Comparison of ENCODE assay signal across 15 cellular contexts in the genomic region with DNA sequence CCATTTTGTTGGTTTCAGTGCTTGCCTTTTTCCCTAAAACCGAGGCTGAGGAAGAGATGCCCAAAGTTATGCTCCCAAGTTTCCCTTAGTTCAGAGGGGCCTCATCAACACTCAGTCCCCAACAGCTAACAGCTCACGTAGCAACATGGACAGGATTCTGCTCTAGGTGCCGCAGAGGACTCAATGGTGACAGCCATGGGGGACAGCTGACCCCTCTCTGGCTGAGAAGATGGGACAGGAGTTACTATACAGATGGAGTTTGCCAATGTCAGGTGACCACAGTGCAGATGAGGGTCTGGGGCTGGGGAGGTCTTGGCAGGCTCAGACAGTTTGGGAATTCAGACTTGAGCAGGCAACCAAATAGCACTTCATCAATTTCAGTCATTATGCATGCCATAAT.
DNase-seq lines count a peak whose midpoint lies in the region; ATAC-seq and TF ChIP-seq lines count a peak whose summit lies in the region.
"Had no signal": no experiment of that assay in that cellular context is flagged by ENCODE, and none has a peak within 500 bp of the region (broad histone marks: within the 10 kb centered on the region; RNA-seq: fewer than 3 reads in every experiment).

No MANE protein-coding gene starts in this region.

- H3K36me3 ChIP-seq in A673 (ENCODE audit: insufficient read depth, low read length, poor library complexity, severe bottlenecking): no peaks in the 10 kb centered on the region
- H3K36me3 ChIP-seq: BLaER1 had no signal

- POLR2A ChIA-PET in A673 (lab: Charles Lee; ENCODE audit: low non-redundant PET): interaction anchor here (0.6 kb wide), 1 partner anchor 969 kb away, joined by 3 read pairs; no protein-coding TSS in a partner anchor

- no peak for TF ChIP-seq CTCF in A673 (conservative IDR thresholded peaks at IDR 0.05; ENCODE audit: low read depth, low read length)

- no peak overlapping the region for H3K4me3 ChIP-seq in A673 (ENCODE audit: low read depth, low read length, poor library complexity, severe bottlenecking)
- H3K4me3 ChIP-seq: BLaER1 had no signal

- H3K27me3 ChIP-seq in A673 (replicated peaks; ENCODE audit: insufficient read depth, low read depth, low read length, poor library complexity): peaks cover 63% of the 10 kb centered on the region
- H3K27me3 ChIP-seq: BLaER1 had no signal

- H3K27ac ChIP-seq in A673 (ENCODE audit: low read depth, low read length, poor library complexity, severe bottlenecking): no peak overlapping the region
- H3K27ac ChIP-seq: 22Rv1, BLaER1 had no signal

- intact Hi-C loops in A673 (cut with micrococcal nuclease; ENCODE audit: unreplicated experiment): no loop called here

- H3K36me3 Mint-ChIP-seq in activated CD8-positive, alpha-beta memory T cell treated with anti-CD3 and anti-CD28 coated beads, Interleukin-2, amount 10 ng/mL, durations not matched to agents 7 days and 5 days: no peaks in the 10 kb centered on the region
- H3K36me3 Mint-ChIP-seq: CD8-positive, alpha-beta memory T cell had no signal

- no peaks in the 10 kb centered on the region for H3K9me3 Mint-ChIP-seq in activated CD8-positive, alpha-beta memory T cell treated with anti-CD3 and anti-CD28 coated beads, Interleukin-2, amount 10 ng/mL, durations not matched to agents 7 days and 5 days (ENCODE audit: low read depth)
- H3K9me3 Mint-ChIP-seq: CD8-positive, alpha-beta memory T cell had no signal

- CTCF ChIA-PET in activated CD8-positive, alpha-beta memory T cell treated with anti-CD3 and anti-CD28 coated beads, Interleukin-2, amount 10 ng/mL, durations not matched to agents 7 days and 5 days (lab: Charles Lee): no interaction called here
- CTCF ChIA-PET in A673 (lab: Charles Lee): no interaction called here

- peak; percentile 19 for DNase-seq in activated CD4-positive, CD25-positive, alpha-beta regulatory T cell treated with anti-CD3 and anti-CD28 coated beads, Interleukin-2, amount 50 U/mL, for 72 hours
- DNase-seq in activated CD8-positive, alpha-beta memory T cell treated with anti-CD3 and anti-CD28 coated beads, Interleukin-2, amount 10 ng/mL, durations not matched to agents 7 days and 5 days: peak; percentile 23
- peak; percentile 12 for DNase-seq in islet precursor cell
- DNase-seq in stimulated activated CD8-positive, alpha-beta memory T cell treated with anti-CD3 and anti-CD28 coated beads, Interleukin-4, amount 100 ng/mL, for 48 hours: peak; percentile 3
- DNase-seq in A673 (ENCODE audit: low spot score): no peak
- DNase-seq in retina: no peak
- DNase-seq in activated effector memory CD4-positive, alpha-beta T cell treated with anti-CD3 and anti-CD28 coated beads, Interleukin-2, amount 50 U/mL, for 16 hours: no peak
- DNase-seq: AML-193; CD8-positive, alpha-beta memory T cell; GF-D8 had no signal

- peaks cover 41% of the 10 kb centered on the region for H3K27me3 Mint-ChIP-seq in activated CD8-positive, alpha-beta memory T cell treated with anti-CD3 and anti-CD28 coated beads, Interleukin-2, amount 10 ng/mL, durations not matched to agents 7 days and 5 days

- BruUV-seq in A673 (replicated peaks; lab: Mats Ljungman, UMichigan): no TSS peak

- H3K9me3 ChIP-seq in A673 (ENCODE audit: low read depth, low read length, poor library complexity, severe bottlenecking): no peaks in the 10 kb centered on the region

- ATAC-seq in activated CD4-positive, CD25-positive, alpha-beta regulatory T cell treated with anti-CD3 and anti-CD28 coated beads, Interleukin-2, amount 50 U/mL, for 24 hours: no peak
- ATAC-seq in activated CD8-positive, alpha-beta memory T cell treated with anti-CD3 and anti-CD28 coated beads, Interleukin-2, amount 10 ng/mL, durations not matched to agents 7 days and 5 days: no peak
- ATAC-seq: HepG2 had no signal

- H3K27ac Mint-ChIP-seq in activated CD8-positive, alpha-beta memory T cell treated with anti-CD3 and anti-CD28 coated beads, Interleukin-2, amount 10 ng/mL, durations not matched to agents 7 days and 5 days: no peak overlapping the region
- H3K27ac Mint-ChIP-seq: CD8-positive, alpha-beta memory T cell had no signal

- H3K4me3 Mint-ChIP-seq in activated CD8-positive, alpha-beta memory T cell treated with anti-CD3 and anti-CD28 coated beads, Interleukin-2, amount 10 ng/mL, durations not matched to agents 7 days and 5 days: no peak overlapping the region
- H3K4me3 Mint-ChIP-seq: CD8-positive, alpha-beta memory T cell had no signal

- no peaks in the 10 kb centered on the region for H3K4me1 Mint-ChIP-seq in activated CD8-positive, alpha-beta memory T cell treated with anti-CD3 and anti-CD28 coated beads, Interleukin-2, amount 10 ng/mL, durations not matched to agents 7 days and 5 days
- H3K4me1 Mint-ChIP-seq: CD8-positive, alpha-beta memory T cell had no signal

- H3K4me1 ChIP-seq in A673 (ENCODE audit: insufficient read depth, low read length, poor library complexity, severe bottlenecking): no peaks in the 10 kb centered on the region
- H3K4me1 ChIP-seq: Caco-2 had no signal

Comparison
In these comparisons a context has a peak if more than half of its experiments do, and no peak if none do; other contexts are left out.
1. DNase-seq: peak in activated CD4-positive, CD25-positive, alpha-beta regulatory T cell treated with anti-CD3 and anti-CD28 coated beads, Interleukin-2, amount 50 U/mL, for 72 hours (single experiment), activated CD8-positive, alpha-beta memory T cell treated with anti-CD3 and anti-CD28 coated beads, Interleukin-2, amount 10 ng/mL, durations not matched to agents 7 days and 5 days (single experiment), islet precursor cell (single experiment) and stimulated activated CD8-positive, alpha-beta memory T cell treated with anti-CD3 and anti-CD28 coated beads, Interleukin-4, amount 100 ng/mL, for 48 hours (single experiment); none in A673 (single experiment), retina (single experiment) and activated effector memory CD4-positive, alpha-beta T cell treated with anti-CD3 and anti-CD28 coated beads, Interleukin-2, amount 50 U/mL, for 16 hours (single experiment).